In the genomic region with DNA sequence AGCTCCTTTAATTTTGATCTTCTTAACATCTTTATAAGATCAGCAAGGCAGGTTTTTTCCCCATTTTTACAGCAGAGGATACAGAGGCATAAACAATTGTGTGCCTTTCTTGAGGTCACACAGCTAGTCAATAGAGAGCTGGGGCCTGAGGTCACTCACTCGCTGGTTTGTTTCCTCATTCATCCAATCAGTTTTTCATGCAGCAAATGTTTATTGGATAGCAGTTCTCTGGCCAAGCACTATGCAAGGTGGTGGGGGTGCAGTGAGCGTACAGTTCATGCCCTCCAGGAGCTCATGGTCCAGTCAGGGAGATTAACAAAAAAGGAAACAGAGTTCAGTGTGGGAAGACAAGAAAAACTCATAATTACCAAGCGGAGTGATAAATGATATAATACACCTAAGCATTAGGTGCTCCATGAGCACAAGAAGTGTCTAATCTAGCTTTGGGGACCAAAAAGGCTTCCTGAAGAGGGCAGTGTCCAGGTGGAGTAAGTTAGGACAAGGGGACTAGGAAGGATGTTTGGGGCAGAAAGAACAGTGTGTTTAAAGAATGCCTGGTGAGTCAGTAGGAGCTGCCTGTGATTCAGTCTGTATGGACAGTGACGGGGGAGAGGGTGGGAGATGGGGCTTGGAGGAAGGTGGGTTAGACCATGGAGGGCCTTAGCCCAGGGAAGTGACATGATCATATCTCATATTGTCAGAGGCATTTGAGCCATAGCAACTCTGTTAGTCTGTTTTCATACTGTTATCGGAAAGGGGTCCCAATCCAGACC, we compare ENCODE assay signal across 17 cellular contexts.
"Had no signal": no experiment of that assay in that cellular context is flagged by ENCODE, and none has a peak within 500 bp of the region (broad histone marks: within the 10 kb centered on the region; RNA-seq: fewer than 3 reads in every experiment).

No MANE protein-coding gene starts in this region.

- H3K9me3 Mint-ChIP-seq: activated T-helper 1 cell treated with anti-CD3 and anti-CD28 coated beads, Interleukin-12 subunit alpha, Interleukin-12 subunit beta, Interleukin-2, Interleukin-4 antibody, amounts not matched to agents 30 ng/mL and 10 ng/mL and 1 ng/mL, durations not matched to agents 14 hours and 24 hours and 36 hours; naive thymus-derived CD8-positive, alpha-beta T cell had no signal

- H3K27me3 Mint-ChIP-seq: activated CD4-positive, alpha-beta T cell treated with anti-CD3 and anti-CD28 coated beads for 36 hours; naive thymus-derived CD8-positive, alpha-beta T cell had no signal

- H3K9me3 ChIP-seq: lower lobe of right lung, sigmoid colon, suprapubic skin had no signal

- H3K27ac Mint-ChIP-seq: activated CD4-positive, alpha-beta T cell treated with anti-CD3 and anti-CD28 coated beads for 36 hours; activated CD8-positive, alpha-beta T cell treated with anti-CD3 and anti-CD28 coated beads, Interleukin-2, amount 10 ng/mL, durations not matched to agents 7 days and 5 days; activated T-helper 1 cell treated with anti-CD3 and anti-CD28 coated beads, Interleukin-12 subunit alpha, Interleukin-12 subunit beta, Interleukin-2, Interleukin-4 antibody, amounts not matched to agents 30 ng/mL and 10 ng/mL and 1 ng/mL, durations not matched to agents 14 hours and 24 hours and 36 hours had no signal

- H3K27ac ChIP-seq: epithelial cell of prostate, lower lobe of right lung, sigmoid colon, suprapubic skin had no signal

- H3K36me3 ChIP-seq: lower lobe of right lung, sigmoid colon had no signal

- H3K4me3 ChIP-seq: lower lobe of right lung, sigmoid colon, suprapubic skin had no signal

- H3K4me3 Mint-ChIP-seq: activated CD4-positive, alpha-beta T cell treated with anti-CD3 and anti-CD28 coated beads for 36 hours; activated CD8-positive, alpha-beta T cell treated with anti-CD3 and anti-CD28 coated beads, Interleukin-2, amount 10 ng/mL, durations not matched to agents 7 days and 5 days; activated T-helper 1 cell treated with anti-CD3 and anti-CD28 coated beads, Interleukin-12 subunit alpha, Interleukin-12 subunit beta, Interleukin-2, Interleukin-4 antibody, amounts not matched to agents 30 ng/mL and 10 ng/mL and 1 ng/mL, durations not matched to agents 14 hours and 24 hours and 36 hours; naive thymus-derived CD8-positive, alpha-beta T cell had no signal

- ATAC-seq: activated CD4-positive, alpha-beta T cell treated with anti-CD3 and anti-CD28 coated beads for 36 hours; activated CD8-positive, alpha-beta T cell treated with anti-CD3 and anti-CD28 coated beads, Interleukin-2, amount 10 ng/mL, durations not matched to agents 7 days and 5 days; lower lobe of right lung; naive thymus-derived CD8-positive, alpha-beta T cell; stimulated activated naive CD8-positive, alpha-beta T cell treated with anti-CD3 and anti-CD28 coated beads, Interleukin-15, Interleukin-2, amounts not matched to agents 100 U/mL and 50 U/mL, for 24 hours had no signal

- DNase-seq: activated CD4-positive, alpha-beta T cell treated with anti-CD3 and anti-CD28 coated beads for 36 hours; activated CD8-positive, alpha-beta memory T cell treated with anti-CD3 and anti-CD28 coated beads, Interleukin-2, amount 50 U/mL, for 48 hours; activated CD8-positive, alpha-beta T cell treated with anti-CD3 and anti-CD28 coated beads, Interleukin-2, amount 10 ng/mL, durations not matched to agents 7 days and 5 days; activated naive CD4-positive, alpha-beta T cell; aorta; effector memory CD4-positive, alpha-beta T cell; hippocampal formation; lower lobe of right lung; midbrain; naive thymus-derived CD8-positive, alpha-beta T cell; sigmoid colon; stimulated activated CD4-positive, alpha-beta T cell treated with anti-CD3 and anti-CD28 coated beads, Interleukin-4, amount 100 ng/mL, for 1 hour; stimulated activated CD8-positive, alpha-beta memory T cell treated with anti-CD3 and anti-CD28 coated beads, Interleukin-4, amount 100 ng/mL, for 48 hours; stimulated activated naive CD8-positive, alpha-beta T cell treated with anti-CD3 and anti-CD28 coated beads, Interleukin-15, Interleukin-2, amounts not matched to agents 100 U/mL and 50 U/mL, for 24 hours had no signal

- H3K27me3 ChIP-seq: sigmoid colon, suprapubic skin had no signal

- H3K4me1 ChIP-seq: lower lobe of right lung, sigmoid colon, suprapubic skin had no signal
